ENCODE assay signal across 2 cellular contexts in the genomic region with DNA sequence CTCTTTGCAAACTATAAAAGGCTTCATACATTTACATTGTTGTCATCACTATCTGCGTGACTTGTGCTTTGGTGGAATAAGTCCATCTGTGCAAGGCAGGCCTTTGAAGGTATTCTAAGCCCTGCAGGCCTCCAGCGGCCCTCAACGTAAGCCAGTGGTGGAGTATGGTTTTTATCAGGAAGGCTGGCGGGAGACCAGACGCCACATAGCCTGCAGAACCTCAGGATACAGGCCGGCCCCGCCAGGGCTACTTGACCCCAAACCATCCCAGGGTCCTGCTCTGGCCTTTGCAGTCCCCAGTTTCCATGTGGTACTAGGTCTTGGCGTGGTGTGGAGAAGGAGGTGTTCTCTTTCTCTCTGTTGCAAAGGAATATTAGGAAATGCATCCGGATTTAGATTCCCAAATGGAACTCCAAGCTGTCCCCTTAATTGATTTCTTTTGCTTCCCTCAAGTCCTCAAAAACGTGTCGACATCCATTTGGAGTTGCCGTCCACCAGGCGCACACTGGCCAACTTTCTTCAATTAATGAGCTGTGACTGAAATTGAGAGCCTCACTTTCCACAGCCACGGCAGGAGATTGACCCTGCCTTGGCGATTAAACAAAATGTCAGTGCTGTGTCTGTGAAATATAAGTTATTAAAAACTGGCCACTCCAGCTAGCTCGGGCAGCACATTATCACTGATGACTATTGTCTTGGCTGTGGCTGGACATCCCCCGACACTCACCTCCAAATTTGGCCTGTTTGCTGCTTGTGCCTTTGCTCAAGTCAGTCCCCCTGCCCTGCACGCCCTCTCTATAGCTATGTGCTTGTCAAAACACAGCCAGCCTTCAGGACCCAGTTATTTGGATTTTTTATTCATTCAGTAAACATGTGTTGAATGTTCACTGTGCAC.
TF ChIP-seq lines count a peak whose summit lies in the region.

No MANE protein-coding gene starts in this region.

TF ChIP-seq in SK-N-SH, 30 proteins besides CTCF, POLR2A, EP300 and RAD21 (continued from another document):
- TF ChIP-seq REST (IDR thresholded peaks at IDR 0.05; ENCODE audit: low read depth, low read length) (no peak), FOXM1 (IDR thresholded peaks at IDR 0.05; ENCODE audit: low read depth) (no peak), ELF1 (IDR thresholded peaks at IDR 0.05) (no peak), FOXJ3 (CRISPR knock-in tag; IDR thresholded peaks at IDR 0.05) (no peak), CHD2 (IDR thresholded peaks at IDR 0.05; ENCODE audit: low read length, partially characterized antibody) (peak; percentile 47), TEAD4 (IDR thresholded peaks at IDR 0.05; ENCODE audit: borderline replicate concordance, insufficient read depth) (no peak)
- TF ChIP-seq, protein P1, sequence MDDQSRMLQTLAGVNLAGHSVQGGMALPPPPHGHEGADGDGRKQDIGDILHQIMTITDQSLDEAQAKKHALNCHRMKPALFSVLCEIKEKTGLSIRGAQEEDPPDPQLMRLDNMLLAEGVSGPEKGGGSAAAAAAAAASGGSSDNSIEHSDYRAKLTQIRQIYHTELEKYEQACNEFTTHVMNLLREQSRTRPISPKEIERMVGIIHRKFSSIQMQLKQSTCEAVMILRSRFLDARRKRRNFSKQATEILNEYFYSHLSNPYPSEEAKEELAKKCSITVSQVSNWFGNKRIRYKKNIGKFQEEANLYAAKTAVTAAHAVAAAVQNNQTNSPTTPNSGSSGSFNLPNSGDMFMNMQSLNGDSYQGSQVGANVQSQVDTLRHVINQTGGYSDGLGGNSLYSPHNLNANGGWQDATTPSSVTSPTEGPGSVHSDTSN (IDR thresholded peaks at IDR 0.05) = no peak

TF ChIP-seq in SK-N-SH treated with all-trans-retinoic acid at 6 μM for 48 hours, 23 proteins besides CTCF, POLR2A, EP300 and RAD21 (continued from another document):
- TF ChIP-seq CREB5 (CRISPR knock-in tag; IDR thresholded peaks at IDR 0.05; ENCODE audit: low read depth) = no peak
- no peak for TF ChIP-seq TSHZ2 (CRISPR knock-in tag; IDR thresholded peaks at IDR 0.05)
- no peak for TF ChIP-seq CSDC2 (CRISPR knock-in tag; IDR thresholded peaks at IDR 0.05)
- no peak for TF ChIP-seq RARB (CRISPR knock-in tag; IDR thresholded peaks at IDR 0.05)
- TF ChIP-seq TCF4 (CRISPR knock-in tag; IDR thresholded peaks at IDR 0.05; ENCODE audit: borderline replicate concordance) = no peak
- no peak for TF ChIP-seq ESRRG (CRISPR knock-in tag; IDR thresholded peaks at IDR 0.05)
- no peak for TF ChIP-seq ZNF70 (CRISPR knock-in tag; IDR thresholded peaks at IDR 0.05)
- TF ChIP-seq ARNTL (CRISPR knock-in tag; IDR thresholded peaks at IDR 0.05; ENCODE audit: borderline replicate concordance, low read depth) = no peak
- TF ChIP-seq SNAI2 (CRISPR knock-in tag; IDR thresholded peaks at IDR 0.05) = no peak
- no peak for TF ChIP-seq ZFP30 (CRISPR knock-in tag; IDR thresholded peaks at IDR 0.05)
- no peak for TF ChIP-seq OSR1 (CRISPR knock-in tag; IDR thresholded peaks at IDR 0.05)
- TF ChIP-seq ISL1 (CRISPR knock-in tag; IDR thresholded peaks at IDR 0.05) = no peak
